Comparison of ENCODE assay signal across 1 cellular context in the genomic region with DNA sequence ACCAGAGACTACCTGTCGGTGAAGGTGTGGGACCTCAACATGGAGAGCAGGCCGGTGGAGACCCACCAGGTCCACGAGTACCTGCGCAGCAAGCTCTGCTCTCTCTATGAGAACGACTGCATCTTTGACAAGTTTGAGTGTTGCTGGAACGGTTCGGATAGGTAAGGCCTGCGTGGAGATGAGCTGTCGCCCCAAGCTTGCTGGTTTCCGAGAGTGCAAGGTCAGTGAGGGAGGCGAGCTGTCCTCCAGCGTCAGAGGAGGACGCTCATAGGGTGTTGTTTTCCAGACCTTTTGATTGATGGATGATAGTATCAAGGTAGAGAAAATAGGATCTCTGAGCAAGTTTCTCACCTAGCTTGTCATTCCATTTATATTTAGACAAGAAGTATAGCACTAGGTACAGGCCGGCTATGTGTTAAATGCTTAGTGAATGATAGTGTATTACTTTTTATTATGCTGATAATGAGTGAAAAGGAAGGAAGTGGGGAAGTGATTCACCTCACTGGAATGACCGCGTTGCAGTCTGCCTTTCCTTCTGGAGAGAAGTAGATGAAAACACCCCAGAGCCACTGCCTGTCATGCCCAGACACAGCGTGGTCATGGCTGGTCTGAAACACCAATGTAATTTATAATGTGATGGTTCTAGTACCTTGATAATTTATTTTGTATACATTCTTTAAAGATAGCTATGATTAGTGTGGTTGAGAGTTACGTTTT.
TF ChIP-seq lines count a peak whose summit lies in the region.

No MANE protein-coding gene starts in this region.

TF ChIP-seq in SK-N-SH, 30 proteins besides CTCF, POLR2A, EP300 and RAD21 (continued from another document):
- peak; percentile 40; the same call in 1 of the 2 replicates for TF ChIP-seq TCF12 (IDR thresholded peaks at IDR 0.05)
- TF ChIP-seq GABPA (IDR thresholded peaks at IDR 0.05; ENCODE audit: low read depth), result no peak
- no peak for TF ChIP-seq NRF1 (IDR thresholded peaks at IDR 0.05; ENCODE audit: low read depth, low read length)
- TF ChIP-seq JUND (IDR thresholded peaks at IDR 0.05), result peak; percentile 70
- TF ChIP-seq PBX3 (IDR thresholded peaks at IDR 0.05), result peak; percentile 35; the same call in 1 of the 2 replicates
